Comparison of ENCODE assay signal across 12 cellular contexts in genomic region chr7:139647085-139647484, GRCh38.
DNase-seq lines count a peak whose midpoint lies in the region; ATAC-seq and TF ChIP-seq lines count a peak whose summit lies in the region.
"Had no signal": no experiment of that assay in that cellular context is flagged by ENCODE, and none has a peak within 500 bp of the region (broad histone marks: within the 10 kb centered on the region; RNA-seq: fewer than 3 reads in every experiment).

No MANE protein-coding gene starts in this region.

- H3K4me1 Mint-ChIP-seq in activated CD8-positive, alpha-beta T cell treated with anti-CD3 and anti-CD28 coated beads for 36 hours (ENCODE audit: low read depth), result peaks cover 61% of the 10 kb centered on the region
- peaks cover 37% of the 10 kb centered on the region for H3K4me1 Mint-ChIP-seq in GM23338

- H3K4me3 Mint-ChIP-seq in activated CD8-positive, alpha-beta T cell treated with anti-CD3 and anti-CD28 coated beads for 36 hours, result no peak overlapping the region
- H3K4me3 Mint-ChIP-seq in GM23338, result no peak overlapping the region

- H3K27ac Mint-ChIP-seq in activated CD8-positive, alpha-beta T cell treated with anti-CD3 and anti-CD28 coated beads for 36 hours, result no peak overlapping the region
- H3K27ac Mint-ChIP-seq in GM23338, result no peak overlapping the region

- intact Hi-C loops in activated CD8-positive, alpha-beta T cell treated with anti-CD3 and anti-CD28 coated beads for 36 hours (cut with micrococcal nuclease), result loop anchor here (2.0 to 5.0 kb wide), 2 partner anchors 130 to 356 kb away; partner anchors contain the start of gene HIPK2
- intact Hi-C loops in mucosa of descending colon (cut with DNase I, micrococcal nuclease), result loop anchor here (2.0 to 10.0 kb wide), 4 partner anchors 125 to 356 kb away; partner anchors contain the start of gene HIPK2 (in 1 of the 2)

- no peak overlapping the region for H2AFZ ChIP-seq in ACC112 (ENCODE audit: low read length, unreplicated experiment)
- H2AFZ ChIP-seq in GM23338, result no peak overlapping the region

- no peak for TF ChIP-seq CTCF in GM10266 (IDR thresholded peaks at IDR 0.05; ENCODE audit: control insufficient read depth, insufficient read depth, low read depth, missing control alignments)
- no peak for TF ChIP-seq CTCF in activated CD8-positive, alpha-beta T cell treated with anti-CD3 and anti-CD28 coated beads for 36 hours (IDR thresholded peaks at IDR 0.05)
- no peak for TF ChIP-seq CTCF in mucosa of descending colon (IDR thresholded peaks at IDR 0.05)
- TF ChIP-seq CTCF in GM23338 (conservative IDR thresholded peaks at IDR 0.05; ENCODE audit: low read depth in 2 of 2), result no peak

- no peaks in the 10 kb centered on the region for H3K9me2 ChIP-seq in GM23338 (ENCODE audit: insufficient read depth)

- no peaks in the 10 kb centered on the region for H3F3A ChIP-seq in GM23338 (replicated peaks; ENCODE audit: low read depth)

- no peak overlapping the region for H3K4me3 ChIP-seq in ACC112 (ENCODE audit: low read depth, low read length)
- no peak overlapping the region for H3K4me3 ChIP-seq in mucosa of descending colon
- no peak overlapping the region for H3K4me3 ChIP-seq in GM23338

- CTCF ChIA-PET in activated CD8-positive, alpha-beta T cell treated with anti-CD3 and anti-CD28 coated beads for 36 hours (lab: Charles Lee), result interaction anchor here (0.8 to 4.6 kb wide), 28 partner anchors 7 to 416 kb away, joined by 3 to 66 read pairs (median 14); partner anchors contain the start of genes HIPK2 and TBXAS1

- ATAC-seq in activated CD8-positive, alpha-beta T cell treated with anti-CD3 and anti-CD28 coated beads for 36 hours, result peak; percentile 48
- ATAC-seq in mucosa of descending colon (peak; percentile 11), GM23338 (no peak)
- ATAC-seq: left colon had no signal

- peaks cover 95% of the 10 kb centered on the region for H3K79me2 ChIP-seq in ACC112 (ENCODE audit: control insufficient read depth, insufficient read depth, low read length, unreplicated experiment)
- H3K79me2 ChIP-seq in GM23338 (replicated peaks; ENCODE audit: insufficient read depth), result no peaks in the 10 kb centered on the region

- POLR2A ChIA-PET in activated CD8-positive, alpha-beta T cell treated with anti-CD3 and anti-CD28 coated beads for 36 hours (lab: Charles Lee), result interaction anchor here (0.8 to 1.4 kb wide), 5 partner anchors 10 to 103 kb away, joined by 3 to 4 read pairs (median 3); no protein-coding TSS in a partner anchor

- H3K9me3 ChIP-seq in mucosa of descending colon, result no peaks in the 10 kb centered on the region

- DNase-seq in GM10266 (ENCODE audit: extremely low spot score), result peak; percentile 32
- peak; percentile 46 for DNase-seq in activated CD8-positive, alpha-beta T cell treated with anti-CD3 and anti-CD28 coated beads for 36 hours
- no peak for DNase-seq in mucosa of descending colon
- DNase-seq in GM23338 (ENCODE audit: low spot score), result no peak
- no peak for DNase-seq in NCI-H1694 treated with DMSO at 0.1 percent for 48 hours (lab: John Stamatoyannopoulos, UW)
- no peak for DNase-seq in DMS114 treated with DMSO at 0.1 percent for 48 hours (lab: John Stamatoyannopoulos, UW; ENCODE audit: unreplicated experiment)
- no peak for DNase-seq in NCI-H82 treated with DMSO at 0.1 percent for 48 hours (lab: John Stamatoyannopoulos, UW; ENCODE audit: unreplicated experiment)
- DNase-seq: Karpas-422, left colon, NCI-H2227 treated with DMSO at 0.1 percent for 48 hours, RPMI8226 had no signal

- H3K27me3 Mint-ChIP-seq in activated CD8-positive, alpha-beta T cell treated with anti-CD3 and anti-CD28 coated beads for 36 hours, result no peaks in the 10 kb centered on the region
- peaks cover 13% of the 10 kb centered on the region for H3K27me3 Mint-ChIP-seq in GM23338 (ENCODE audit: insufficient read depth, low read depth, poor library complexity)

- no peak overlapping the region for H3K4me2 ChIP-seq in GM23338

- H3K9me3 Mint-ChIP-seq in activated CD8-positive, alpha-beta T cell treated with anti-CD3 and anti-CD28 coated beads for 36 hours, result no peaks in the 10 kb centered on the region
- H3K9me3 Mint-ChIP-seq in GM23338, result no peaks in the 10 kb centered on the region

- H3K27ac ChIP-seq in ACC112 (ENCODE audit: low read depth, low read length) (peak overlapping the region; percentile 80), GM23338 (ENCODE audit: low read depth) (no peak overlapping the region)

- H3K4me1 ChIP-seq in ACC112 (ENCODE audit: control insufficient read depth, insufficient read depth, low read length, unreplicated experiment) (peaks cover 36% of the 10 kb centered on the region), mucosa of descending colon (ENCODE audit: low read depth) (peaks cover 4% of the 10 kb centered on the region), GM23338 (ENCODE audit: insufficient read depth) (peaks cover 24% of the 10 kb centered on the region)

- peaks cover 14% of the 10 kb centered on the region; the same call in 1 of the 2 replicates for H3K36me3 ChIP-seq in ACC112 (ENCODE audit: insufficient read depth, low read length)
- no peaks in the 10 kb centered on the region for H3K36me3 ChIP-seq in mucosa of descending colon (ENCODE audit: low read depth)
- no peaks in the 10 kb centered on the region for H3K36me3 ChIP-seq in GM23338 (ENCODE audit: insufficient read depth)

- H3K36me3 Mint-ChIP-seq in activated CD8-positive, alpha-beta T cell treated with anti-CD3 and anti-CD28 coated beads for 36 hours (ENCODE audit: low read depth), result no peaks in the 10 kb centered on the region
- no peaks in the 10 kb centered on the region for H3K36me3 Mint-ChIP-seq in GM23338 (ENCODE audit: low read depth)

- H3K27me3 ChIP-seq in ACC112 (ENCODE audit: insufficient read depth, low read length), result no peaks in the 10 kb centered on the region
- H3K27me3 ChIP-seq in GM23338 (ENCODE audit: insufficient read depth), result no peaks in the 10 kb centered on the region

- H4K20me1 ChIP-seq in GM23338 (replicated peaks; ENCODE audit: insufficient read depth), result no peaks in the 10 kb centered on the region; the same call in 1 of the 2 replicates

TF ChIP-seq in GM23338, 12 proteins besides CTCF, POLR2A, EP300 and RAD21 (continues in another document):
- TF ChIP-seq ZNF114 (CRISPR knock-in tag; IDR thresholded peaks at IDR 0.05) (no peak), REST (IDR thresholded peaks at IDR 0.05; ENCODE audit: unreplicated experiment) (no peak), CREB1 (CRISPR knock-in tag; IDR thresholded peaks at IDR 0.05; ENCODE audit: low read depth) (no peak)

Comparison
In these comparisons a context has a peak if more than half of its experiments do, and no peak if none do; other contexts are left out.
1. DNase-seq: peak in GM10266 (single experiment) and activated CD8-positive, alpha-beta T cell treated with anti-CD3 and anti-CD28 coated beads for 36 hours (single experiment); none in mucosa of descending colon (0 of 3), GM23338 (single experiment), NCI-H1694 treated with DMSO at 0.1 percent for 48 hours (single experiment), DMS114 treated with DMSO at 0.1 percent for 48 hours (single experiment) and NCI-H82 treated with DMSO at 0.1 percent for 48 hours (single experiment).